ENCODE assay signal across 1 cellular context in the genomic region with DNA sequence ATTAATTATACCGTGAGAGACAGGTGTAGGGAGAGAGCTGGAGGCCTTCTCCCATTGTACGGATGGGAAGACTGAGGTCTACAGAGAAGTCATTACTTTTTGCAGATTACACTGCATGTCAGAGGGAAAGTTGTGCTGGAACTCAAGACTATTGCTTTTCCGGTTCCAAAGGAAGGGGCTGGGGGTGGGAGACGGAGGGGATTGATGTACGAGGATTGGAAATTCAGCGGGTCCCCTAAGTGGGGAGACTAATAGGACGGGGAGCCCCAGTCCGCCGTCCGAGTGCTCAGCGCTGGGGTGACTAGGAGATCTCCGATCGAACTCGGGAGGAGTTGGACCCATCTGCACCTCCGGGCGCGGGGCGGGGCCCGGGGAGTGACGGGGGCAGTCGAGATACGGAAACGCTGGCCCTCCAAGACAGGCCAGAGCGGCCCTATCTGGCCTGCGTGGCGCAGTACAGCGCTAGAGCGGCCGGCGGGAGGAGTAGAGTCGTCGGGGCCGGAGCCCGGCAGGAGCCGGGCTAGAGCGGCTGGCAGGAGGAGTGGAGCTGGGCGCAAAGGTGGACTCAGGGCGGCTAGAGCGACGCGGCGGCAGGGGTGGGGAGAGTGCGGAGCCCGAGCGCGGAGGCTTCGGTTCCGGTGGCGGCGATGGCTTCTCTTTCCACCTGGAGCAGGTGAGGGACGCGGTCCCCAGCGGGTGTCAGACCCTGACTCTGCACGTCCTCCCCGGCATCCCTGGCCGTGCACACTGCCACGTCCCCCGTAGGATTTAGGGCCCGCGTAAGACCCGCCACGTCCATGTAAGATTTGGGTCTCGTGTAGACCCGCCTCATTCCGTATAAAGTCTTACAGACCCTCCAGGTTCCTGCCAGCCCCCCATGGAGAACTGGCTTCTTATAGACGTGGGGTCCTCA.
TF ChIP-seq lines count a peak whose summit lies in the region.

No MANE protein-coding gene starts in this region.

TF ChIP-seq in WTC11, 78 proteins besides CTCF, POLR2A, EP300 and RAD21 (continued from another document):
- TF ChIP-seq, protein P1, sequence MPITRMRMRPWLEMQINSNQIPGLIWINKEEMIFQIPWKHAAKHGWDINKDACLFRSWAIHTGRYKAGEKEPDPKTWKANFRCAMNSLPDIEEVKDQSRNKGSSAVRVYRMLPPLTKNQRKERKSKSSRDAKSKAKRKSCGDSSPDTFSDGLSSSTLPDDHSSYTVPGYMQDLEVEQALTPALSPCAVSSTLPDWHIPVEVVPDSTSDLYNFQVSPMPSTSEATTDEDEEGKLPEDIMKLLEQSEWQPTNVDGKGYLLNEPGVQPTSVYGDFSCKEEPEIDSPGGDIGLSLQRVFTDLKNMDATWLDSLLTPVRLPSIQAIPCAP (CRISPR knock-in tag; IDR thresholded peaks at IDR 0.05) = no peak
- TF ChIP-seq, protein P2, sequence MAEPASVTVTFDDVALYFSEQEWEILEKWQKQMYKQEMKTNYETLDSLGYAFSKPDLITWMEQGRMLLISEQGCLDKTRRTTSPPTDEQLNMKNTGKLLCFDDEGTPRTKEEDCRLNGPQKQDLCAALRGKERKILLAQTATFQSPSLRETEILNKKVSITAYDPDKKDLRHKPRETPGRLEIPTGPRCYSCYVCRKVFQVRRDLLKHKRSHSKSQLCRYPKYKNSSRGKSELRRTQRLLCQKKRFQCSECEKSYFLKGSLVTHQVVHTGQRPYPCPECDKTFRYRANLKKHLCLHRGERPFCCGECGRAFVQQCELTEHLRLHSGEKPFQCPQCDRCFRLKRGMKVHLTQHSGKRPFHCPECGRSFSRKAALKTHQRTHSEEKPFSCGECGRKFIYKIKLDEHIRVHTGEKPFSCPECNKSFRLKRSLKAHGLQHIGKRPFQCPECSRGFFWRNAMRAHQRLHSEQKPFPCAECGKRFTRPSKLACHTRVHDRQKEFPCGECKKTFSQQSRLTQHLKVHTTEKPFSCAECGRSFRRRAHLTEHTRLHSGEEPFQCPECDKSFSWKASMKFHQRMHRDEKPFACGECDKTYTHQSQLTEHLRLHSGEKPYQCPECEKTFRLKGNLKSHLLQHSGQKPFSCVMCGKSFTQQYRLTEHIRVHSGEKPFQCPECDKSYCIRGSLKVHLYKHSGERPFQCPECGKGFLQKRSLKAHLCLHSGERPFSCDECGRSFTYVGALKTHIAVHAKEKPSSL (CRISPR knock-in tag; conservative IDR thresholded peaks at IDR 0.05) = no peak
- TF ChIP-seq, protein P3, sequence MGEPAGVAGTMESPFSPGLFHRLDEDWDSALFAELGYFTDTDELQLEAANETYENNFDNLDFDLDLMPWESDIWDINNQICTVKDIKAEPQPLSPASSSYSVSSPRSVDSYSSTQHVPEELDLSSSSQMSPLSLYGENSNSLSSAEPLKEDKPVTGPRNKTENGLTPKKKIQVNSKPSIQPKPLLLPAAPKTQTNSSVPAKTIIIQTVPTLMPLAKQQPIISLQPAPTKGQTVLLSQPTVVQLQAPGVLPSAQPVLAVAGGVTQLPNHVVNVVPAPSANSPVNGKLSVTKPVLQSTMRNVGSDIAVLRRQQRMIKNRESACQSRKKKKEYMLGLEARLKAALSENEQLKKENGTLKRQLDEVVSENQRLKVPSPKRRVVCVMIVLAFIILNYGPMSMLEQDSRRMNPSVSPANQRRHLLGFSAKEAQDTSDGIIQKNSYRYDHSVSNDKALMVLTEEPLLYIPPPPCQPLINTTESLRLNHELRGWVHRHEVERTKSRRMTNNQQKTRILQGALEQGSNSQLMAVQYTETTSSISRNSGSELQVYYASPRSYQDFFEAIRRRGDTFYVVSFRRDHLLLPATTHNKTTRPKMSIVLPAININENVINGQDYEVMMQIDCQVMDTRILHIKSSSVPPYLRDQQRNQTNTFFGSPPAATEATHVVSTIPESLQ (CRISPR knock-in tag; IDR thresholded peaks at IDR 0.05) = no peak
- TF ChIP-seq, protein P4, sequence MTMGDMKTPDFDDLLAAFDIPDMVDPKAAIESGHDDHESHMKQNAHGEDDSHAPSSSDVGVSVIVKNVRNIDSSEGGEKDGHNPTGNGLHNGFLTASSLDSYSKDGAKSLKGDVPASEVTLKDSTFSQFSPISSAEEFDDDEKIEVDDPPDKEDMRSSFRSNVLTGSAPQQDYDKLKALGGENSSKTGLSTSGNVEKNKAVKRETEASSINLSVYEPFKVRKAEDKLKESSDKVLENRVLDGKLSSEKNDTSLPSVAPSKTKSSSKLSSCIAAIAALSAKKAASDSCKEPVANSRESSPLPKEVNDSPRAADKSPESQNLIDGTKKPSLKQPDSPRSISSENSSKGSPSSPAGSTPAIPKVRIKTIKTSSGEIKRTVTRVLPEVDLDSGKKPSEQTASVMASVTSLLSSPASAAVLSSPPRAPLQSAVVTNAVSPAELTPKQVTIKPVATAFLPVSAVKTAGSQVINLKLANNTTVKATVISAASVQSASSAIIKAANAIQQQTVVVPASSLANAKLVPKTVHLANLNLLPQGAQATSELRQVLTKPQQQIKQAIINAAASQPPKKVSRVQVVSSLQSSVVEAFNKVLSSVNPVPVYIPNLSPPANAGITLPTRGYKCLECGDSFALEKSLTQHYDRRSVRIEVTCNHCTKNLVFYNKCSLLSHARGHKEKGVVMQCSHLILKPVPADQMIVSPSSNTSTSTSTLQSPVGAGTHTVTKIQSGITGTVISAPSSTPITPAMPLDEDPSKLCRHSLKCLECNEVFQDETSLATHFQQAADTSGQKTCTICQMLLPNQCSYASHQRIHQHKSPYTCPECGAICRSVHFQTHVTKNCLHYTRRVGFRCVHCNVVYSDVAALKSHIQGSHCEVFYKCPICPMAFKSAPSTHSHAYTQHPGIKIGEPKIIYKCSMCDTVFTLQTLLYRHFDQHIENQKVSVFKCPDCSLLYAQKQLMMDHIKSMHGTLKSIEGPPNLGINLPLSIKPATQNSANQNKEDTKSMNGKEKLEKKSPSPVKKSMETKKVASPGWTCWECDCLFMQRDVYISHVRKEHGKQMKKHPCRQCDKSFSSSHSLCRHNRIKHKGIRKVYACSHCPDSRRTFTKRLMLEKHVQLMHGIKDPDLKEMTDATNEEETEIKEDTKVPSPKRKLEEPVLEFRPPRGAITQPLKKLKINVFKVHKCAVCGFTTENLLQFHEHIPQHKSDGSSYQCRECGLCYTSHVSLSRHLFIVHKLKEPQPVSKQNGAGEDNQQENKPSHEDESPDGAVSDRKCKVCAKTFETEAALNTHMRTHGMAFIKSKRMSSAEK (CRISPR knock-in tag; IDR thresholded peaks at IDR 0.05; ENCODE audit: borderline replicate concordance) = no peak
- TF ChIP-seq, protein P5, sequence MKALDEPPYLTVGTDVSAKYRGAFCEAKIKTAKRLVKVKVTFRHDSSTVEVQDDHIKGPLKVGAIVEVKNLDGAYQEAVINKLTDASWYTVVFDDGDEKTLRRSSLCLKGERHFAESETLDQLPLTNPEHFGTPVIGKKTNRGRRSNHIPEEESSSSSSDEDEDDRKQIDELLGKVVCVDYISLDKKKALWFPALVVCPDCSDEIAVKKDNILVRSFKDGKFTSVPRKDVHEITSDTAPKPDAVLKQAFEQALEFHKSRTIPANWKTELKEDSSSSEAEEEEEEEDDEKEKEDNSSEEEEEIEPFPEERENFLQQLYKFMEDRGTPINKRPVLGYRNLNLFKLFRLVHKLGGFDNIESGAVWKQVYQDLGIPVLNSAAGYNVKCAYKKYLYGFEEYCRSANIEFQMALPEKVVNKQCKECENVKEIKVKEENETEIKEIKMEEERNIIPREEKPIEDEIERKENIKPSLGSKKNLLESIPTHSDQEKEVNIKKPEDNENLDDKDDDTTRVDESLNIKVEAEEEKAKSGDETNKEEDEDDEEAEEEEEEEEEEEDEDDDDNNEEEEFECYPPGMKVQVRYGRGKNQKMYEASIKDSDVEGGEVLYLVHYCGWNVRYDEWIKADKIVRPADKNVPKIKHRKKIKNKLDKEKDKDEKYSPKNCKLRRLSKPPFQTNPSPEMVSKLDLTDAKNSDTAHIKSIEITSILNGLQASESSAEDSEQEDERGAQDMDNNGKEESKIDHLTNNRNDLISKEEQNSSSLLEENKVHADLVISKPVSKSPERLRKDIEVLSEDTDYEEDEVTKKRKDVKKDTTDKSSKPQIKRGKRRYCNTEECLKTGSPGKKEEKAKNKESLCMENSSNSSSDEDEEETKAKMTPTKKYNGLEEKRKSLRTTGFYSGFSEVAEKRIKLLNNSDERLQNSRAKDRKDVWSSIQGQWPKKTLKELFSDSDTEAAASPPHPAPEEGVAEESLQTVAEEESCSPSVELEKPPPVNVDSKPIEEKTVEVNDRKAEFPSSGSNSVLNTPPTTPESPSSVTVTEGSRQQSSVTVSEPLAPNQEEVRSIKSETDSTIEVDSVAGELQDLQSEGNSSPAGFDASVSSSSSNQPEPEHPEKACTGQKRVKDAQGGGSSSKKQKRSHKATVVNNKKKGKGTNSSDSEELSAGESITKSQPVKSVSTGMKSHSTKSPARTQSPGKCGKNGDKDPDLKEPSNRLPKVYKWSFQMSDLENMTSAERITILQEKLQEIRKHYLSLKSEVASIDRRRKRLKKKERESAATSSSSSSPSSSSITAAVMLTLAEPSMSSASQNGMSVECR (CRISPR knock-in tag; IDR thresholded peaks at IDR 0.05; ENCODE audit: borderline replicate concordance) = peak; percentile 77; the same call in 1 of the 2 replicates
- TF ChIP-seq NFE2L1 (CRISPR knock-in tag; IDR thresholded peaks at IDR 0.05) (peak; percentile 65), TP53 (CRISPR knock-in tag; IDR thresholded peaks at IDR 0.05) (peak; percentile 76; the same call in 1 of the 2 replicates), IRF2 (CRISPR knock-in tag; IDR thresholded peaks at IDR 0.05; ENCODE audit: borderline replicate concordance, low read depth) (no peak), CREB1 (CRISPR knock-in tag; IDR thresholded peaks at IDR 0.05) (no peak)
- TF ChIP-seq, protein P6, sequence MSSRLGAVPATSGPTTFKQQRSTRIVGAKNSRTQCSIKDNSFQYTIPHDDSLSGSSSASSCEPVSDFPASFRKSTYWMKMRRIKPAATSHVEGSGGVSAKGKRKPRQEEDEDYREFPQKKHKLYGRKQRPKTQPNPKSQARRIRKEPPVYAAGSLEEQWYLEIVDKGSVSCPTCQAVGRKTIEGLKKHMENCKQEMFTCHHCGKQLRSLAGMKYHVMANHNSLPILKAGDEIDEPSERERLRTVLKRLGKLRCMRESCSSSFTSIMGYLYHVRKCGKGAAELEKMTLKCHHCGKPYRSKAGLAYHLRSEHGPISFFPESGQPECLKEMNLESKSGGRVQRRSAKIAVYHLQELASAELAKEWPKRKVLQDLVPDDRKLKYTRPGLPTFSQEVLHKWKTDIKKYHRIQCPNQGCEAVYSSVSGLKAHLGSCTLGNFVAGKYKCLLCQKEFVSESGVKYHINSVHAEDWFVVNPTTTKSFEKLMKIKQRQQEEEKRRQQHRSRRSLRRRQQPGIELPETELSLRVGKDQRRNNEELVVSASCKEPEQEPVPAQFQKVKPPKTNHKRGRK (CRISPR knock-in tag; IDR thresholded peaks at IDR 0.05; ENCODE audit: borderline replicate concordance) = no peak
